ENCODE assay signal across 26 cellular contexts in the genomic region with DNA sequence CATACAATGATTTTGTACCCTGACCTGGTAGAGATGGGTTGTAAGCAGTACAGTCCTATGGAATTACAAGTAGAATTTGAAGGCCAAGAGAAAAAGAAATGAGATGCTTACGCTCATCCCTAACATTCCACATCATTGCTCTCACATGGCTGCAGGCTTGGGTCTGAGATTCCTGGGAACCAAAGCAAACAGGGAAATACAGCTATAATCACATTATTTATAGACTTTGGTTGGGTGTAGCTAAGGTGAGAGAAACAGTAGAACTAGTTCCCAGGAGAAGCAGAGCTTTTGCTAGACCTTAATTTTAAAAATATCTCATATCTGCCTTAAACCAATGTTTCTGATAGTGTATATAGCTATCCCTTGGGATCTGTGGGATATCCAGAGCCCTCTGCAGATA.
"Had no signal": no experiment of that assay in that cellular context is flagged by ENCODE, and none has a peak within 500 bp of the region (broad histone marks: within the 10 kb centered on the region; RNA-seq: fewer than 3 reads in every experiment).

No MANE protein-coding gene starts in this region.

- H3K4me1 Mint-ChIP-seq: neural crest cell; stimulated activated naive B cell treated with anti-CD40 and anti-IgM and Interleukin-4, amounts not matched to agents 10 μg/mL and 1 μg/mL and 100 μg/mL, for 72 hours had no signal

- H3K4me3 ChIP-seq: pancreas, prostate gland, right lobe of liver, sigmoid colon, stomach, thoracic aorta, thyroid gland, tibial nerve, upper lobe of left lung, vagina had no signal

- H3K9me3 Mint-ChIP-seq: natural killer cell treated with Interleukin-12 subunit alpha and Interleukin-12 subunit beta and Interleukin-15 and Interleukin-18, amount 100 ng/mL, for 72 hours had no signal

- H3K36me3 ChIP-seq: pancreas, prostate gland, right lobe of liver, sigmoid colon, stomach, thoracic aorta, thyroid gland, tibial nerve, upper lobe of left lung, vagina had no signal

- H3K9me3 ChIP-seq: neutrophil, pancreas, prostate gland, right lobe of liver, thyroid gland, vagina had no signal

- H3K4me3 Mint-ChIP-seq: natural killer cell treated with Interleukin-12 subunit alpha and Interleukin-12 subunit beta and Interleukin-15 and Interleukin-18, amount 100 ng/mL, for 72 hours; nephron progenitor cell; neural crest cell; stimulated activated effector memory CD8-positive, alpha-beta T cell treated with anti-CD3 and anti-CD28 coated beads, Interleukin-12 subunit alpha, Interleukin-12 subunit beta, amount 100 ng/mL, for 72 hours; stimulated activated naive B cell treated with anti-CD40 and anti-IgM and Interleukin-4, amounts not matched to agents 10 μg/mL and 1 μg/mL and 100 μg/mL, for 72 hours; stimulated activated naive CD8-positive, alpha-beta T cell treated with anti-CD3 and anti-CD28 coated beads, Interleukin-15, Interleukin-2, amounts not matched to agents 100 ng/mL and 50 ng/mL, for 24 hours had no signal

- H3K27me3 ChIP-seq: neutrophil, pancreas, right lobe of liver, sigmoid colon, stomach, thyroid gland, tibial nerve, upper lobe of left lung, vagina had no signal

- H3K36me3 Mint-ChIP-seq: stimulated activated effector memory CD8-positive, alpha-beta T cell treated with anti-CD3 and anti-CD28 coated beads, Interleukin-12 subunit alpha, Interleukin-12 subunit beta, amount 100 ng/mL, for 72 hours; stimulated activated naive B cell treated with anti-CD40 and anti-IgM and Interleukin-4, amounts not matched to agents 10 μg/mL and 1 μg/mL and 100 μg/mL, for 72 hours had no signal

- H3K27ac Mint-ChIP-seq: natural killer cell treated with Interleukin-12 subunit alpha and Interleukin-12 subunit beta and Interleukin-15 and Interleukin-18, amount 100 ng/mL, for 72 hours; nephron progenitor cell; stimulated activated effector memory CD8-positive, alpha-beta T cell treated with anti-CD3 and anti-CD28 coated beads, Interleukin-12 subunit alpha, Interleukin-12 subunit beta, amount 100 ng/mL, for 72 hours; stimulated activated naive B cell treated with anti-CD40 and anti-IgM and Interleukin-4, amounts not matched to agents 10 μg/mL and 1 μg/mL and 100 μg/mL, for 72 hours; stimulated activated naive CD8-positive, alpha-beta T cell treated with anti-CD3 and anti-CD28 coated beads, Interleukin-15, Interleukin-2, amounts not matched to agents 100 ng/mL and 50 ng/mL, for 24 hours had no signal

- H3K4me1 ChIP-seq: pancreas, prostate gland, right lobe of liver, sigmoid colon, stomach, thyroid gland, tibial nerve, upper lobe of left lung had no signal

- H3K27ac ChIP-seq: neutrophil, pancreas, prostate gland, right lobe of liver, sigmoid colon, stomach, thoracic aorta, thyroid gland, tibial nerve, upper lobe of left lung, vagina had no signal

- H3K27me3 Mint-ChIP-seq: natural killer cell treated with Interleukin-12 subunit alpha and Interleukin-12 subunit beta and Interleukin-15 and Interleukin-18, amount 100 ng/mL, for 72 hours; stimulated activated naive CD8-positive, alpha-beta T cell treated with anti-CD3 and anti-CD28 coated beads, Interleukin-15, Interleukin-2, amounts not matched to agents 100 ng/mL and 50 ng/mL, for 24 hours had no signal

- ATAC-seq: natural killer cell treated with Interleukin-12 subunit alpha and Interleukin-12 subunit beta and Interleukin-15 and Interleukin-18, amount 100 ng/mL, for 72 hours; pancreas; right cardiac atrium; right lobe of liver; stimulated activated effector memory CD8-positive, alpha-beta T cell treated with anti-CD3 and anti-CD28 coated beads, Interleukin-12 subunit alpha, Interleukin-12 subunit beta, amount 100 ng/mL, for 72 hours; stimulated activated naive B cell treated with anti-CD40 and anti-IgM and Interleukin-4, amounts not matched to agents 10 μg/mL and 1 μg/mL and 100 μg/mL, for 72 hours had no signal

- DNase-seq: nephron progenitor cell; nucleus accumbens; pancreas; right cardiac atrium; right lobe of liver; sigmoid colon; small intestine; stimulated activated CD4-positive, alpha-beta T cell treated with anti-CD3 and anti-CD28 coated beads, Interleukin-15, amount 100 ng/mL, for 24 hours; stimulated activated CD4-positive, alpha-beta T cell treated with anti-CD3 and anti-CD28 coated beads, Interleukin-2, amount 100 ng/mL, for 24 hours; stimulated activated CD4-positive, alpha-beta T cell treated with anti-CD3 and anti-CD28 coated beads, Interleukin-2, amount 100 ng/mL, for 48 hours; stimulated activated CD4-positive, alpha-beta T cell treated with anti-CD3 and anti-CD28 coated beads, Interleukin-4, amount 100 ng/mL, for 24 hours; stimulated activated naive B cell treated with anti-CD40 and anti-IgM and Interleukin-4, amounts not matched to agents 10 μg/mL and 1 μg/mL and 100 μg/mL, for 72 hours; stimulated activated naive CD4-positive, alpha-beta T cell treated with Interleukin-2 at 50 U/mL for 16 hours; stomach; thyroid gland; trophoblast cell; upper lobe of left lung had no signal
